ENCODE assay signal across 14 cellular contexts in the genomic region with DNA sequence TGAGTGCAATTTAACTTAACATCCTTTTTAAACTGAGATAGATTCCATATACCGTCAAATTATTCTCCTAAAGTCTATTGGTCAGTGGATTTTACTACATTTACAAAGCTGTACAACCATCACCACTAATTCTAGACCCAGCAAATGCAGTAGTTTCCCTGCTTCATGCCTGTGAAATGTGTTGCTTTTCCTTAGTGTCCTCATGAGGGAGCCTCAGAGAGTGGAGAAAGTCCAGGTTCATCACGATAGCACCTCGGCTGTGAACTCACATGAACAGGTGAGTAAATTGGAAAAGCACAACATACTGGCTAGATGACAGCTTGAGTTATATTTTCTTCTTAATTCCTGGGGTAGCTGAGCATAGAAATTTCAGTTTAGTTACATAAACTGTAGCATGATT.
"Had no signal": no experiment of that assay in that cellular context is flagged by ENCODE, and none has a peak within 500 bp of the region (broad histone marks: within the 10 kb centered on the region; RNA-seq: fewer than 3 reads in every experiment).

No MANE protein-coding gene starts in this region.

- H3K36me3 ChIP-seq: gastroesophageal sphincter, heart right ventricle, left lung, ovary had no signal

- ATAC-seq: gastroesophageal sphincter; heart right ventricle; left lung; mucosa of descending colon; naive thymus-derived CD4-positive, alpha-beta T cell; stimulated activated naive CD8-positive, alpha-beta T cell treated with anti-CD3 and anti-CD28 coated beads, Interleukin-15, amount 100 ng/mL, for 72 hours had no signal

- H3K4me3 ChIP-seq: gastroesophageal sphincter, heart right ventricle, left lung, mucosa of descending colon, ovary had no signal

- H3K27me3 ChIP-seq: gastroesophageal sphincter, left lung, ovary had no signal

- H3K9me3 ChIP-seq: gastroesophageal sphincter, heart right ventricle, left lung, mucosa of descending colon, ovary had no signal

- DNase-seq: activated CD4-positive, alpha-beta T cell treated with anti-CD3 and anti-CD28 coated beads, Interleukin-2, amount 50 U/mL, for 1 hour; activated CD4-positive, CD25-positive, alpha-beta regulatory T cell; activated CD8-positive, alpha-beta memory T cell treated with anti-CD3 and anti-CD28 coated beads for 24 hours; activated naive CD4-positive, alpha-beta T cell treated with Interleukin-2 at 50 U/mL for 16 hours; aorta; heart right ventricle; islet precursor cell; left lung; mucosa of descending colon; naive thymus-derived CD4-positive, alpha-beta T cell; ovary; stimulated activated CD4-positive, alpha-beta T cell treated with anti-CD3 and anti-CD28 coated beads, Interleukin-1b, Interleukin-23, amount 100 ng/mL, for 48 hours; stimulated activated naive CD8-positive, alpha-beta T cell treated with anti-CD3 and anti-CD28 coated beads, Interleukin-15, amount 100 ng/mL, for 72 hours had no signal

- H3K4me1 ChIP-seq: gastroesophageal sphincter, heart right ventricle, left lung had no signal

- H3K27ac ChIP-seq: gastroesophageal sphincter, heart right ventricle, left lung, ovary had no signal
